In the genomic region with DNA sequence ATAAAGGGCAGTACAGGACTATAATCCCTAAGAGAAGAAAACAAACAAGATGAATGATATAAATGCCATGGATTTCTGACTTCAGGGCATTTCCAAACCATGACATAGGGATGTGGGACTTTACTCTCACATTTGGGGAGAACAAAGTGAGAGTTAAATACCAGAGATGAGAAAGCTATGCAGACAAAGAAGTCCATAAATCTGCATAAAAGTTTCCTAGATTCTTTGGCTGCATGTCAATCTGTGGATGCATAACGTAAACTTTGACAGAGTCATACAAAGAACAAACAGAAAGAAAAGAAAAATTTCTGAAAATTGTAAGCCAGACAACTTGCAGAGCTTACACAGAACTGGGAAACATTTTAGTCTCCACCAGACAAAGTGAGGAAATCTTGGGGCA, we compare ENCODE assay signal across 24 cellular contexts.
"Had no signal": no experiment of that assay in that cellular context is flagged by ENCODE, and none has a peak within 500 bp of the region (broad histone marks: within the 10 kb centered on the region; RNA-seq: fewer than 3 reads in every experiment).

No MANE protein-coding gene starts in this region.

- H3K27me3 Mint-ChIP-seq: memory B cell; natural killer cell treated with Interleukin-12 subunit alpha and Interleukin-12 subunit beta and Interleukin-15 and Interleukin-18, amount 100 ng/mL, for 72 hours; stimulated activated naive B cell treated with anti-CD40 and anti-IgM and Interleukin-4, amounts not matched to agents 10 μg/mL and 1 μg/mL and 100 μg/mL, for 72 hours; stimulated activated naive CD8-positive, alpha-beta T cell treated with anti-CD3 and anti-CD28 coated beads, Interleukin-15, amount 100 ng/mL, for 72 hours had no signal

- H3K4me3 ChIP-seq: gastroesophageal sphincter, left ventricle myocardium inferior, lower lobe of right lung, neural progenitor cell, prostate gland, spleen, thoracic aorta, transverse colon had no signal

- H3K4me2 ChIP-seq: neural progenitor cell had no signal

- H3K9ac ChIP-seq: neural progenitor cell, parathyroid adenoma had no signal

- H3K27ac ChIP-seq: gastroesophageal sphincter, left ventricle myocardium inferior, lower lobe of right lung, neural progenitor cell, parathyroid adenoma, prostate gland, spleen, thoracic aorta, transverse colon had no signal

- H3K9me3 ChIP-seq: prostate gland had no signal

- H3K4me1 Mint-ChIP-seq: neural progenitor cell had no signal

- H3K27ac Mint-ChIP-seq: memory B cell; natural killer cell treated with Interleukin-12 subunit alpha and Interleukin-12 subunit beta and Interleukin-15 and Interleukin-18, amount 100 ng/mL, for 72 hours; neural progenitor cell; stimulated activated naive B cell treated with anti-CD40 and anti-IgM and Interleukin-4, amounts not matched to agents 10 μg/mL and 1 μg/mL and 100 μg/mL, for 72 hours; stimulated activated naive CD8-positive, alpha-beta T cell treated with anti-CD3 and anti-CD28 coated beads, Interleukin-15, amount 100 ng/mL, for 72 hours had no signal

- H3K4me1 ChIP-seq: gastroesophageal sphincter, left ventricle myocardium inferior, lower lobe of right lung, neural progenitor cell, parathyroid adenoma, prostate gland, spleen, transverse colon had no signal

- ATAC-seq: esophagus mucosa; gastroesophageal sphincter; lower lobe of right lung; natural killer cell treated with Interleukin-12 subunit alpha and Interleukin-12 subunit beta and Interleukin-15 and Interleukin-18, amount 100 ng/mL, for 72 hours; sciatic nerve; stimulated activated naive B cell treated with anti-CD40 and anti-IgM and Interleukin-4, amounts not matched to agents 10 μg/mL and 1 μg/mL and 100 μg/mL, for 72 hours; stimulated activated naive CD8-positive, alpha-beta T cell treated with anti-CD3 and anti-CD28 coated beads, Interleukin-15, amount 100 ng/mL, for 72 hours had no signal

- H3K79me2 ChIP-seq: parathyroid adenoma had no signal

- H3K36me3 ChIP-seq: neural progenitor cell, prostate gland, thoracic aorta, transverse colon had no signal

- DNase-seq: cortex of kidney; effector memory CD4-positive, alpha-beta T cell; glutamatergic neuron; left ventricle myocardium inferior; lower lobe of right lung; midbrain; nucleus accumbens; retina; spleen; stimulated activated CD4-positive, alpha-beta T cell treated with anti-CD3 and anti-CD28 coated beads, Interleukin-15, amount 100 ng/mL, for 24 hours; stimulated activated CD4-positive, alpha-beta T cell treated with anti-CD3 and anti-CD28 coated beads, Interleukin-1b, Interleukin-23, amount 100 ng/mL, for 48 hours; stimulated activated CD4-positive, alpha-beta T cell treated with anti-CD3 and anti-CD28 coated beads, Interleukin-4, amount 100 ng/mL, for 24 hours; stimulated activated naive B cell treated with anti-CD40 and anti-IgM and Interleukin-4, amounts not matched to agents 10 μg/mL and 1 μg/mL and 100 μg/mL, for 72 hours; stimulated activated naive CD8-positive, alpha-beta T cell treated with anti-CD3 and anti-CD28 coated beads, Interleukin-15, amount 100 ng/mL, for 72 hours; transverse colon had no signal

- H3K4me3 Mint-ChIP-seq: memory B cell; natural killer cell treated with Interleukin-12 subunit alpha and Interleukin-12 subunit beta and Interleukin-15 and Interleukin-18, amount 100 ng/mL, for 72 hours; neural progenitor cell; stimulated activated naive B cell treated with anti-CD40 and anti-IgM and Interleukin-4, amounts not matched to agents 10 μg/mL and 1 μg/mL and 100 μg/mL, for 72 hours; stimulated activated naive CD8-positive, alpha-beta T cell treated with anti-CD3 and anti-CD28 coated beads, Interleukin-15, amount 100 ng/mL, for 72 hours had no signal

- H3K36me3 Mint-ChIP-seq: neural progenitor cell had no signal

- H3K27me3 ChIP-seq: gastroesophageal sphincter, neural progenitor cell, spleen, transverse colon had no signal

- H2AFZ ChIP-seq: neural progenitor cell, parathyroid adenoma had no signal
